In genomic region chr17:9226794-9227135, GRCh38 we compare ENCODE assay signal across 2 cellular contexts.
TF ChIP-seq lines count a peak whose summit lies in the region.

No MANE protein-coding gene starts in this region.

TF ChIP-seq in IMR-90, 13 proteins besides CTCF, POLR2A, EP300 and RAD21:
- TF ChIP-seq NFE2L2 (IDR thresholded peaks at IDR 0.05; ENCODE audit: low read depth, low read length) (no peak), FOS (IDR thresholded peaks at IDR 0.05; ENCODE audit: low read depth, low read length) (no peak), MXI1 (IDR thresholded peaks at IDR 0.05; ENCODE audit: borderline replicate concordance, low read depth, low read length) (no peak), SMC3 (IDR thresholded peaks at IDR 0.05; ENCODE audit: low read depth, low read length) (no peak)

TF ChIP-seq in GM12878, 131 proteins besides CTCF, POLR2A, EP300 and RAD21:
- TF ChIP-seq SREBF1 (IDR thresholded peaks at IDR 0.05; ENCODE audit: low read length) = no peak
- TF ChIP-seq BHLHE40 (IDR thresholded peaks at IDR 0.05; ENCODE audit: borderline replicate concordance in 1 of 2, low read depth in 2 of 2, low read length in 1 of 2) = peak in 1 of 2 experiments; percentile 68; a peak in 1 of 4 replicates
- TF ChIP-seq IKZF1 (conservative IDR thresholded peaks at IDR 0.05) = peak; percentile 29; the same call in 1 of the 2 replicates
- peak; percentile 37; the same call in 1 of the 2 replicates for TF ChIP-seq RUNX3 (IDR thresholded peaks at IDR 0.05; ENCODE audit: low read length)
- TF ChIP-seq RAD51 (IDR thresholded peaks at IDR 0.05) = no peak
- TF ChIP-seq IKZF2 (IDR thresholded peaks at IDR 0.05) = peak in 1 of 2 experiments; percentile 28; a peak in 1 of 4 replicates
- 0 out of 2 replicates have a peak, but pooled peaks have one; percentile 21 for TF ChIP-seq TCF12 (IDR thresholded peaks at IDR 0.05; ENCODE audit: low read depth, low read length)
- no peak for TF ChIP-seq SMARCA5 (IDR thresholded peaks at IDR 0.05)
- TF ChIP-seq NR2C2 (IDR thresholded peaks at IDR 0.05; ENCODE audit: borderline replicate concordance, control insufficient read depth, insufficient read length, low read depth) = no peak
- TF ChIP-seq ZNF217 (IDR thresholded peaks at IDR 0.05) = no peak
